Comparison of ENCODE assay signal across 12 cellular contexts in the genomic region with DNA sequence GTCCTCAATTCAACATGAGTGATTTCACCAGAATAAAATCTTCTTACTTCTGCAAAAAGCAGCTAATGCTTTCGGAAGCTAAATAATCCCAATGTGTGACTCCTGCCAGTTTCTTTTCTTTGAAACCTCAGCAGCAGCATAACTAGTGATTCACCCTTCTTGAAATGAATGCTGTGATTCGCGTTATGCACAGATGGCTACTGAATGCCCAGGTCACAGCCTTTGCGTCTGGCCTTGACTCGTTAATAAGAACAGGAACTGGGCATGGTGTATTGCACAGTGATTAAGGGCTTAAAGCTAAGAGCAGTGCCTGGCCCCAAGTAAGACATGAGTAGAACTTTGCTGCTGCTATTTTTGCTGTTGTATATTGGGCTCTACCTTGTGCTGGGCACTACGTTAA. TPM values are rescaled to one million over a fixed set of nuclear protein-coding genes. Genes with fewer than 3 reads are reported as not detected.
DNase-seq lines count a peak whose midpoint lies in the region; ATAC-seq, FAIRE-seq and TF ChIP-seq lines count a peak whose summit lies in the region.
"Had no signal": no experiment of that assay in that cellular context is flagged by ENCODE, and none has a peak within 500 bp of the region (broad histone marks: within the 10 kb centered on the region; RNA-seq: fewer than 3 reads in every experiment).

No MANE protein-coding gene starts in this region.

- no peaks in the 10 kb centered on the region for H4K20me1 ChIP-seq in endothelial cell of umbilical vein (replicated peaks; ENCODE audit: control insufficient read depth, extremely low read depth, insufficient read depth, low read length)

- no peak for TF ChIP-seq POLR2A in endothelial cell of umbilical vein (IDR thresholded peaks at IDR 0.05; ENCODE audit: low read depth, low read length)

- H3K9me1 ChIP-seq in endothelial cell of umbilical vein (replicated peaks; ENCODE audit: control insufficient read depth, extremely low read depth, insufficient read depth, low read length): no peaks in the 10 kb centered on the region

- no peak overlapping the region for H3K9ac ChIP-seq in endothelial cell of umbilical vein (replicated peaks; ENCODE audit: extremely low read depth, insufficient read depth, low read length)
- H3K9ac ChIP-seq in neuronal stem cell (ENCODE audit: low read depth, low read length, poor library complexity): no peak overlapping the region

- H3K27ac Mint-ChIP-seq in activated CD8-positive, alpha-beta T cell treated with anti-CD3 and anti-CD28 coated beads for 36 hours: no peak overlapping the region
- H3K27ac Mint-ChIP-seq: activated T-helper 1 cell treated with anti-CD3 and anti-CD28 coated beads, Interleukin-12 subunit alpha, Interleukin-12 subunit beta, Interleukin-2, Interleukin-4 antibody, amounts not matched to agents 30 ng/mL and 10 ng/mL and 1 ng/mL, durations not matched to agents 14 hours and 24 hours and 36 hours; naive thymus-derived CD4-positive, alpha-beta T cell had no signal

- POLR2A ChIA-PET in endothelial cell of umbilical vein (lab: Charles Lee): no interaction called here
- POLR2A ChIA-PET in activated CD8-positive, alpha-beta T cell treated with anti-CD3 and anti-CD28 coated beads for 36 hours (lab: Charles Lee): interaction anchor here (1.6 kb wide), 1 partner anchor 10 kb away, joined by 4 read pairs; no protein-coding TSS in a partner anchor

- H3K36me3 Mint-ChIP-seq in activated CD8-positive, alpha-beta T cell treated with anti-CD3 and anti-CD28 coated beads for 36 hours (ENCODE audit: low read depth): no peaks in the 10 kb centered on the region
- H3K36me3 Mint-ChIP-seq: naive thymus-derived CD4-positive, alpha-beta T cell had no signal

- intact Hi-C loops in endothelial cell of umbilical vein (cut with micrococcal nuclease): loop anchor here (1.0 kb wide), 1 partner anchor 8 kb away; no protein-coding TSS in a partner anchor
- intact Hi-C loops in activated CD8-positive, alpha-beta T cell treated with anti-CD3 and anti-CD28 coated beads for 36 hours (cut with micrococcal nuclease): no loop called here

- H3K4me3 ChIP-seq in endothelial cell of umbilical vein (replicated peaks in 1 of 3; ENCODE audit: insufficient read depth in 1 of 3, low read depth in 1 of 3, low read length in 3 of 3) (no peak overlapping the region), neuronal stem cell (ENCODE audit: low read length in 2 of 2) (no peak overlapping the region)

- no peak overlapping the region for H3K23ac ChIP-seq in neuronal stem cell (ENCODE audit: low read depth, low read length, poor library complexity)

- no peak overlapping the region for H3K27ac ChIP-seq in endothelial cell of umbilical vein (ENCODE audit: insufficient read depth, low read depth, low read length)
- no peak overlapping the region for H3K27ac ChIP-seq in neuronal stem cell (replicated peaks; ENCODE audit: low read length)

- WGBS in neuronal stem cell (ENCODE audit: extremely low coverage in 2 of 2, insufficient read length in 2 of 2, insufficient replicate concordance in 1 of 2), 2 donors: no CpG with 5 or more reads among the region's 6 CpGs

- ATAC-seq in stimulated activated naive CD8-positive, alpha-beta T cell treated with anti-CD3 and anti-CD28 coated beads, Interleukin-15, Interleukin-2, amounts not matched to agents 100 U/mL and 50 U/mL, for 24 hours: no peak
- ATAC-seq in activated CD8-positive, alpha-beta T cell treated with anti-CD3 and anti-CD28 coated beads for 36 hours: no peak
- ATAC-seq: HCT116; naive thymus-derived CD4-positive, alpha-beta T cell had no signal

- H3K4me3 Mint-ChIP-seq in activated CD8-positive, alpha-beta T cell treated with anti-CD3 and anti-CD28 coated beads for 36 hours: no peak overlapping the region
- H3K4me3 Mint-ChIP-seq: activated T-helper 1 cell treated with anti-CD3 and anti-CD28 coated beads, Interleukin-12 subunit alpha, Interleukin-12 subunit beta, Interleukin-2, Interleukin-4 antibody, amounts not matched to agents 30 ng/mL and 10 ng/mL and 1 ng/mL, durations not matched to agents 14 hours and 24 hours and 36 hours; naive thymus-derived CD4-positive, alpha-beta T cell had no signal

- H3K79me1 ChIP-seq in neuronal stem cell (ENCODE audit: low read depth, low read length): peaks cover 1% of the 10 kb centered on the region

- H2AFZ ChIP-seq in endothelial cell of umbilical vein (ENCODE audit: low read depth, low read length) (no peak overlapping the region), neuronal stem cell (ENCODE audit: low read length) (peak overlapping the region; percentile 45)

- H3K4me1 ChIP-seq in endothelial cell of umbilical vein (ENCODE audit: control insufficient read depth, extremely low read depth, insufficient read depth, low read length) (peaks cover 56% of the 10 kb centered on the region), neuronal stem cell (ENCODE audit: control insufficient read depth in 2 of 2, insufficient read depth in 1 of 2, low read depth in 1 of 2, low read length in 2 of 2) (peaks cover 5 to 12% of the 10 kb centered on the region in 2 donors)

- H2BK5ac ChIP-seq in neuronal stem cell (ENCODE audit: low read length): no peak overlapping the region

- H2BK15ac ChIP-seq in neuronal stem cell (ENCODE audit: low read length): no peak overlapping the region

- dilution Hi-C loops in endothelial cell of umbilical vein (cut with MboI; ENCODE audit: extremely low pct_ligation_motif_present, low sequenced_read_pairs): no loop called here

- DNase-seq in GM03348 (ENCODE audit: low spot score): peak; percentile 82
- DNase-seq in M059J (ENCODE audit: low read depth): peak; percentile 94
- DNase-seq in endothelial cell of umbilical vein (ENCODE audit: low read depth, low spot score): peak; percentile 91
- no peak for DNase-seq in neuronal stem cell (ENCODE audit: low spot score)
- no peak for DNase-seq in stimulated activated naive CD8-positive, alpha-beta T cell treated with anti-CD3 and anti-CD28 coated beads, Interleukin-15, Interleukin-2, amounts not matched to agents 100 U/mL and 50 U/mL, for 24 hours
- DNase-seq in globus pallidus (ENCODE audit: low spot score): no peak
- DNase-seq in activated CD8-positive, alpha-beta T cell treated with anti-CD3 and anti-CD28 coated beads for 36 hours: no peak
- no peak for DNase-seq in hepatic stellate cell (ENCODE audit: low spot score)
- DNase-seq: naive thymus-derived CD4-positive, alpha-beta T cell had no signal

- H3K27me3 ChIP-seq in endothelial cell of umbilical vein (ENCODE audit: control insufficient read depth in 2 of 2, insufficient read depth in 2 of 2, low read length in 2 of 2) (no peaks in the 10 kb centered on the region), neuronal stem cell (ENCODE audit: control insufficient read depth in 3 of 3, insufficient read depth in 3 of 3, low read depth in 1 of 3, low read length in 3 of 3) (no peaks in the 10 kb centered on the region)

- no peak overlapping the region for H3K4ac ChIP-seq in neuronal stem cell (ENCODE audit: low read length)

- peaks cover 4% of the 10 kb centered on the region for H3K27me3 Mint-ChIP-seq in activated CD8-positive, alpha-beta T cell treated with anti-CD3 and anti-CD28 coated beads for 36 hours

- H3K14ac ChIP-seq in neuronal stem cell (ENCODE audit: low read length): no peak overlapping the region

- H4K91ac ChIP-seq in neuronal stem cell (ENCODE audit: low read depth, low read length, poor library complexity): no peak overlapping the region

- H3K36me3 ChIP-seq in endothelial cell of umbilical vein (ENCODE audit: control insufficient read depth in 2 of 2, extremely low read depth in 1 of 2, insufficient read depth in 2 of 2, low read length in 2 of 2) (no peaks in the 10 kb centered on the region), neuronal stem cell (replicated peaks in 1 of 2; ENCODE audit: control insufficient read depth in 2 of 2, insufficient read depth in 2 of 2, low read length in 2 of 2) (no peaks in the 10 kb centered on the region)

- H2BK12ac ChIP-seq in neuronal stem cell (ENCODE audit: low read length): no peak overlapping the region

- peaks cover 8% of the 10 kb centered on the region for H3K79me2 ChIP-seq in endothelial cell of umbilical vein (ENCODE audit: control insufficient read depth, insufficient read depth, low read length)

- H3K9me3 ChIP-seq in endothelial cell of umbilical vein (replicated peaks; ENCODE audit: control insufficient read depth, insufficient read depth, low read length) (no peaks in the 10 kb centered on the region), neuronal stem cell (replicated peaks in 1 of 2; ENCODE audit: control insufficient read depth in 2 of 2, insufficient read depth in 1 of 2, low read depth in 1 of 2, low read length in 2 of 2) (peaks cover 0 to 2% of the 10 kb centered on the region in 2 donors)

- TF ChIP-seq CTCF in endothelial cell of umbilical vein (IDR thresholded peaks at IDR 0.05; ENCODE audit: extremely low read depth in 1 of 2, insufficient read depth in 1 of 2, low read depth in 1 of 2, low read length in 2 of 2): no peak
- no peak for TF ChIP-seq CTCF in activated CD8-positive, alpha-beta T cell treated with anti-CD3 and anti-CD28 coated beads for 36 hours (IDR thresholded peaks at IDR 0.05)

- no peak overlapping the region for H3K18ac ChIP-seq in neuronal stem cell (ENCODE audit: low read length)

- H4K8ac ChIP-seq in neuronal stem cell (ENCODE audit: low read depth, low read length): no peak overlapping the region

- BruUV-seq in endothelial cell of umbilical vein (replicated peaks; lab: Mats Ljungman, UMichigan): no TSS peak

- H2AK5ac ChIP-seq in neuronal stem cell (ENCODE audit: low read depth, low read length): no peak overlapping the region

- H3K4me2 ChIP-seq in endothelial cell of umbilical vein (ENCODE audit: insufficient read depth, low read length) (peak overlapping the region; percentile 62), neuronal stem cell (ENCODE audit: insufficient read depth, low read length, poor library complexity, severe bottlenecking) (no peak overlapping the region)

- no peak overlapping the region for H2BK120ac ChIP-seq in neuronal stem cell (ENCODE audit: low read depth, low read length)

- no peaks in the 10 kb centered on the region for H3K9me3 Mint-ChIP-seq in activated CD8-positive, alpha-beta T cell treated with anti-CD3 and anti-CD28 coated beads for 36 hours
- H3K9me3 Mint-ChIP-seq: activated T-helper 1 cell treated with anti-CD3 and anti-CD28 coated beads, Interleukin-12 subunit alpha, Interleukin-12 subunit beta, Interleukin-2, Interleukin-4 antibody, amounts not matched to agents 30 ng/mL and 10 ng/mL and 1 ng/mL, durations not matched to agents 14 hours and 24 hours and 36 hours had no signal

- peak; percentile 97 for FAIRE-seq in endothelial cell of umbilical vein (lab: Jason Lieb, UNC)

- no peaks in the 10 kb centered on the region for H3K4me1 Mint-ChIP-seq in activated CD8-positive, alpha-beta T cell treated with anti-CD3 and anti-CD28 coated beads for 36 hours (ENCODE audit: low read depth)
- H3K4me1 Mint-ChIP-seq: naive thymus-derived CD4-positive, alpha-beta T cell had no signal

- CTCF ChIA-PET in endothelial cell of umbilical vein (lab: Charles Lee): interaction anchor here (0.8 to 2.4 kb wide), 12 partner anchors 10 to 165 kb away, joined by 3 to 16 read pairs (median 4); partner anchors contain the start of gene CGNL1
- CTCF ChIA-PET in activated CD8-positive, alpha-beta T cell treated with anti-CD3 and anti-CD28 coated beads for 36 hours (lab: Charles Lee): interaction anchor here (0.9 to 1.6 kb wide), 2 partner anchors 12 to 55 kb away, joined by 3 read pairs; no protein-coding TSS in a partner anchor

RNA-seq across cellular contexts. Expression of gene CGNL1, which starts 19.0 kb away (rescaled TPM):
- 0.12 and 1.3 TPM in 2 replicates for total RNA-seq in M059J (2014; rRNA removed; shearing (Covaris generic))
- 25.7 and 27.1 TPM in 2 replicates for total RNA-seq in endothelial cell of umbilical vein
- polyA plus RNA-seq in endothelial cell of umbilical vein: 5.9 and 6.9 TPM in 2 replicates
- 8.8 and 9.0 TPM in 2 replicates for polyA plus RNA-seq in endothelial cell of umbilical vein (2011; cell fraction: cytosol; rRNA removed)
- polyA plus RNA-seq in endothelial cell of umbilical vein (2011; cell fraction: nucleus; rRNA removed): 20.6 and 21.6 TPM in 2 replicates
- polyA plus RNA-seq in endothelial cell of umbilical vein (2012): 10.4 and 16.7 TPM in 2 replicates
- polyA minus RNA-seq in endothelial cell of umbilical vein: 20.0 and 23.6 TPM in 2 replicates
- not detected for polyA minus RNA-seq in endothelial cell of umbilical vein (2011; cell fraction: cytosol; rRNA and poly(A)+ RNA removed)
- 21.5 and 22.7 TPM in 2 replicates for polyA minus RNA-seq in endothelial cell of umbilical vein (2011; cell fraction: nucleus; rRNA and poly(A)+ RNA removed)
- 2.3 TPM for polyA plus RNA-seq in neuronal stem cell (2013, experiment 1 of 2)
- 2.3 TPM for polyA plus RNA-seq in neuronal stem cell (2013, experiment 2 of 2)
- not detected for total RNA-seq in activated CD8-positive, alpha-beta T cell treated with anti-CD3 and anti-CD28 coated beads for 36 hours
- total RNA-seq: activated T-helper 1 cell treated with anti-CD3 and anti-CD28 coated beads, Interleukin-12 subunit alpha, Interleukin-12 subunit beta, Interleukin-2, Interleukin-4 antibody, amounts not matched to agents 30 ng/mL and 10 ng/mL and 1 ng/mL, durations not matched to agents 14 hours and 24 hours and 36 hours; naive thymus-derived CD4-positive, alpha-beta T cell; T-helper 1 cell treated with Interleukin-12 subunit alpha and Interleukin-12 subunit beta and Interleukin-4 antibody, amounts not matched to agents 30 ng/mL and 1 ng/mL, for 36 hours had no signal
- polyA plus RNA-seq: naive thymus-derived CD4-positive, alpha-beta T cell had no signal

Comparison
In these comparisons a context has a peak if more than half of its experiments do, and no peak if none do; other contexts are left out.
1. DNase-seq: peak in GM03348 (single experiment), M059J (single experiment) and endothelial cell of umbilical vein (single experiment); none in neuronal stem cell (single experiment), stimulated activated naive CD8-positive, alpha-beta T cell treated with anti-CD3 and anti-CD28 coated beads, Interleukin-15, Interleukin-2, amounts not matched to agents 100 U/mL and 50 U/mL, for 24 hours (single experiment), globus pallidus (single experiment), activated CD8-positive, alpha-beta T cell treated with anti-CD3 and anti-CD28 coated beads for 36 hours (single experiment) and hepatic stellate cell (single experiment).
2. RNA of gene CGNL1, which starts 19.0 kb away (total RNA-seq): 25.7 to 27.1 TPM in endothelial cell of umbilical vein; 0.12 to 1.3 TPM in M059J and not detected in activated CD8-positive, alpha-beta T cell treated with anti-CD3 and anti-CD28 coated beads for 36 hours; every median in the first group is over 10 times any median in the second.